ENCODE assay signal across 31 cellular contexts in the genomic region with DNA sequence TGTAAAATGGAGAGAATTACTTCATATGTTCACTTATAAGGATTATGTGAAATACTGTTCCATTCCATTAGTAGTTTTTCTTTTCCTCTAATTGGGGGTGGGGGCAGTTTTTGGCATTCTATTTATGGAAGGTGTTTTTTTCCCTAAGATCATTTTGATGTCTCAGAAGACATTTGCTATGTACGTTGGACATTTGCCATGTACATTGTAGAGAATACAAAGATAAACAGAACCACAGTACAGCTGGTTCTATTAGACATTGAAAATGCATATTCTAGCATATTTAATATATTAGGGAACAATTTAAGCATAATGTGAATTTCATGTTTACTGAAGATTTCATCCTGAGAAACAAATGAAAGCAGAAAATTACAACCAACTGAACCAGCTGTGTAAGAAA.
"Had no signal": no experiment of that assay in that cellular context is flagged by ENCODE, and none has a peak within 500 bp of the region (broad histone marks: within the 10 kb centered on the region; RNA-seq: fewer than 3 reads in every experiment).

No MANE protein-coding gene starts in this region.

- H3K9me3 ChIP-seq: ascending aorta, breast epithelium, SJCRH30 had no signal

- H3K27me3 Mint-ChIP-seq: activated CD4-positive, alpha-beta T cell treated with anti-CD3 and anti-CD28 coated beads, Interleukin-2, amount 10 ng/mL, durations not matched to agents 24 days and 14 days; activated CD8-positive, alpha-beta T cell treated with anti-CD3 and anti-CD28 coated beads for 36 hours; activated naive CD4-positive, alpha-beta T cell treated with anti-CD3 and anti-CD28 coated beads, Interleukin-2, amount 10 ng/mL, durations not matched to agents 7 days and 5 days; activated naive CD8-positive, alpha-beta T cell; activated naive CD8-positive, alpha-beta T cell treated with anti-CD3 and anti-CD28 coated beads, Interleukin-2, amount 50 U/mL, for 24 hours; activated T-cell treated with anti-CD3 and anti-CD28 coated beads, Interleukin-2, amount 50 U/mL, for 24 hours had no signal

- H3K4me1 ChIP-seq: ascending aorta, breast epithelium, SJCRH30 had no signal

- H3K4me3 ChIP-seq: ascending aorta, breast epithelium, SJCRH30, SK-N-MC had no signal

- H3K4me1 Mint-ChIP-seq: activated naive CD4-positive, alpha-beta T cell treated with anti-CD3 and anti-CD28 coated beads, Interleukin-2, amount 10 ng/mL, durations not matched to agents 7 days and 5 days; activated naive CD8-positive, alpha-beta T cell treated with anti-CD3 and anti-CD28 coated beads, Interleukin-2, amount 50 U/mL, for 24 hours had no signal

- H3K9me3 Mint-ChIP-seq: activated CD4-positive, alpha-beta T cell treated with anti-CD3 and anti-CD28 coated beads, Interleukin-2, amount 10 ng/mL, durations not matched to agents 24 days and 14 days; activated CD8-positive, alpha-beta T cell treated with anti-CD3 and anti-CD28 coated beads for 36 hours; activated naive CD4-positive, alpha-beta T cell treated with anti-CD3 and anti-CD28 coated beads, Interleukin-2, amount 10 ng/mL, durations not matched to agents 7 days and 5 days; activated naive CD8-positive, alpha-beta T cell treated with anti-CD3 and anti-CD28 coated beads, Interleukin-2, amount 50 U/mL, for 24 hours; activated T-cell treated with anti-CD3 and anti-CD28 coated beads, Interleukin-2, amount 50 U/mL, for 24 hours had no signal

- DNase-seq: activated CD4-positive, alpha-beta T cell treated with anti-CD3 and anti-CD28 coated beads, Interleukin-2, amount 10 ng/mL, durations not matched to agents 24 days and 14 days; activated CD4-positive, alpha-beta T cell treated with anti-CD3 and anti-CD28 coated beads, Interleukin-2, amount 50 U/mL, for 4 hours; activated CD8-positive, alpha-beta T cell treated with anti-CD3 and anti-CD28 coated beads for 36 hours; activated gamma-delta T cell treated with Interleukin-2 at 50 U/mL for 16 hours; activated naive CD4-positive, alpha-beta T cell treated with anti-CD3 and anti-CD28 coated beads, Interleukin-2, amount 10 ng/mL, durations not matched to agents 7 days and 5 days; activated naive CD8-positive, alpha-beta T cell treated with anti-CD3 and anti-CD28 coated beads, Interleukin-2, amount 50 U/mL, for 24 hours; activated T-cell treated with anti-CD3 and anti-CD28 coated beads, Interleukin-2, amount 50 U/mL, for 24 hours; amniotic stem cell; caudate nucleus; cerebellar nuclear complex; Kasumi-1; KG1; MM.1S; MV-4-11; NCI-H1092; NCI-H1417; NCI-H187 treated with DMSO at 0.1 percent for 48 hours; NCI-H2081; NCI-H2171 treated with DMSO at 0.1 percent for 48 hours; NCI-H2227 treated with DMSO at 0.1 percent for 48 hours; NCI-H446; NCI-H524; SHP77; SJCRH30; T1000; WERI-Rb-1 had no signal

- H3K27ac ChIP-seq: ascending aorta, breast epithelium, SJCRH30, WERI-Rb-1 had no signal

- ATAC-seq: activated CD8-positive, alpha-beta T cell treated with anti-CD3 and anti-CD28 coated beads for 36 hours; activated naive CD8-positive, alpha-beta T cell treated with anti-CD3 and anti-CD28 coated beads, Interleukin-2, amount 50 U/mL, for 24 hours; Panc1 had no signal

- H3K36me3 ChIP-seq: breast epithelium had no signal

- H3K27me3 ChIP-seq: ascending aorta, breast epithelium, SJCRH30 had no signal

- H3K4me3 Mint-ChIP-seq: activated CD4-positive, alpha-beta T cell treated with anti-CD3 and anti-CD28 coated beads, Interleukin-2, amount 10 ng/mL, durations not matched to agents 24 days and 14 days; activated CD8-positive, alpha-beta T cell treated with anti-CD3 and anti-CD28 coated beads for 36 hours; activated naive CD4-positive, alpha-beta T cell treated with anti-CD3 and anti-CD28 coated beads, Interleukin-2, amount 10 ng/mL, durations not matched to agents 7 days and 5 days; activated naive CD8-positive, alpha-beta T cell; activated naive CD8-positive, alpha-beta T cell treated with anti-CD3 and anti-CD28 coated beads, Interleukin-2, amount 50 U/mL, for 24 hours; activated T-cell treated with anti-CD3 and anti-CD28 coated beads, Interleukin-2, amount 50 U/mL, for 24 hours had no signal

- H3K27ac Mint-ChIP-seq: activated CD4-positive, alpha-beta T cell treated with anti-CD3 and anti-CD28 coated beads, Interleukin-2, amount 10 ng/mL, durations not matched to agents 24 days and 14 days; activated CD8-positive, alpha-beta T cell treated with anti-CD3 and anti-CD28 coated beads for 36 hours; activated naive CD4-positive, alpha-beta T cell treated with anti-CD3 and anti-CD28 coated beads, Interleukin-2, amount 10 ng/mL, durations not matched to agents 7 days and 5 days; activated naive CD8-positive, alpha-beta T cell treated with anti-CD3 and anti-CD28 coated beads, Interleukin-2, amount 50 U/mL, for 24 hours; activated T-cell treated with anti-CD3 and anti-CD28 coated beads, Interleukin-2, amount 50 U/mL, for 24 hours had no signal
